In genomic region chr5:145925353-145925752, GRCh38 we compare ENCODE assay signal across 11 cellular contexts. TPM values are rescaled to one million over a fixed set of nuclear protein-coding genes. Genes with fewer than 3 reads are reported as not detected.
DNase-seq lines count a peak whose midpoint lies in the region; ATAC-seq, FAIRE-seq and TF ChIP-seq lines count a peak whose summit lies in the region.
"Had no signal": no experiment of that assay in that cellular context is flagged by ENCODE, and none has a peak within 500 bp of the region (broad histone marks: within the 10 kb centered on the region; RNA-seq: fewer than 3 reads in every experiment).

No MANE protein-coding gene starts in this region.

- H3K79me2 ChIP-seq in SK-N-SH (ENCODE audit: insufficient read depth), result no peaks in the 10 kb centered on the region

- no peaks in the 10 kb centered on the region for H4K20me1 ChIP-seq in SK-N-SH (ENCODE audit: insufficient read depth)

- H3K9me3 ChIP-seq in SK-N-SH (no peaks in the 10 kb centered on the region), skeletal muscle satellite cell (replicated peaks; ENCODE audit: low read length) (no peaks in the 10 kb centered on the region)

- H2AFZ ChIP-seq in SK-N-SH (ENCODE audit: low read depth), result peak overlapping the region; percentile 63; the same call in 1 of the 2 replicates

- H3F3A ChIP-seq in SK-N-SH (replicated peaks; ENCODE audit: insufficient read depth), result peaks cover 23% of the 10 kb centered on the region

- H3K9me2 ChIP-seq in SK-N-SH, result no peaks in the 10 kb centered on the region

- 0% methylated on average over 1 of the region's 1 CpG for whole genome bisulfite sequencing in SK-N-SH (ENCODE audit: low lambda C conversion rate)

- TF ChIP-seq CTCF in SK-N-SH (IDR thresholded peaks at IDR 0.05) (no peak), foreskin fibroblast (IDR thresholded peaks at IDR 0.05; ENCODE audit: low read depth, low read length) (no peak)

- TF ChIP-seq EP300 in SK-N-SH (IDR thresholded peaks at IDR 0.05; ENCODE audit: borderline replicate concordance in 1 of 2, low read depth in 1 of 2, low read length in 1 of 2), result peak in 1 of 2 experiments; percentile 65; a peak in 1 of 4 replicates

- CTCF ChIA-PET in SK-N-SH (lab: Yijun Ruan, JAX), result no interaction called here

- no peak for ATAC-seq in HG02840 (IDR thresholded peaks at IDR 0.05; ENCODE audit: low FRiP score, unreplicated experiment)
- ATAC-seq in HG03378 (IDR thresholded peaks at IDR 0.05; ENCODE audit: unreplicated experiment), result no peak

- no peaks in the 10 kb centered on the region for H3K36me3 ChIP-seq in SK-N-SH (replicated peaks in 1 of 2; ENCODE audit: control insufficient read depth in 1 of 2, insufficient read depth in 2 of 2, low read length in 1 of 2)
- H3K36me3 ChIP-seq in skeletal muscle satellite cell (ENCODE audit: insufficient read depth, low read length), result no peaks in the 10 kb centered on the region

- peak overlapping the region; percentile 71 to 77 for H3K27ac ChIP-seq in SK-N-SH (ENCODE audit: low read depth in 2 of 2, low read length in 1 of 2)

- TF ChIP-seq RAD21 in SK-N-SH (IDR thresholded peaks at IDR 0.05; ENCODE audit: low read length), result no peak

- peak overlapping the region; percentile 47; the same call in 1 of the 2 replicates for H3K9ac ChIP-seq in SK-N-SH
- peak overlapping the region; percentile 27 for H3K9ac ChIP-seq in skeletal muscle satellite cell (ENCODE audit: low read depth, low read length)

- TF ChIP-seq POLR2A in H54 (IDR thresholded peaks at IDR 0.05; ENCODE audit: low read depth, low read length), result no peak

- DNase-seq in H54 (ENCODE audit: insufficient read length, low spot score) (no peak), SK-N-SH (no peak), foreskin fibroblast (peak; percentile 80 to 85), NCI-H187 treated with DMSO at 0.1 percent for 48 hours (lab: John Stamatoyannopoulos, UW) (no peak), NCI-H187 (lab: John Stamatoyannopoulos, UW) (no peak)
- DNase-seq: activated T-cell treated with anti-CD3 and anti-CD28 coated beads, Interleukin-2, amount 50 U/mL, for 24 hours; naive B cell; NCI-H446 treated with DMSO at 0.1 percent for 48 hours had no signal

- peak; percentile 93 for FAIRE-seq in H54 (lab: Jason Lieb, UNC)

- POLR2A ChIA-PET in SK-N-SH (lab: Yijun Ruan, JAX), result no interaction called here

- no peak overlapping the region for H3K4me3 ChIP-seq in SK-N-SH (ENCODE audit: low read depth in 2 of 2, low read length in 1 of 2)
- H3K4me3 ChIP-seq in foreskin fibroblast (ENCODE audit: low read depth in 1 of 2, low read length in 2 of 2), result no peak overlapping the region
- no peak overlapping the region for H3K4me3 ChIP-seq in skeletal muscle satellite cell (ENCODE audit: low read length)

- H3K4me2 ChIP-seq in SK-N-SH (no peak overlapping the region), skeletal muscle satellite cell (ENCODE audit: low read length) (no peak overlapping the region)

- peaks cover 0 to 19% of the 10 kb centered on the region in 2 experiments; a peak in 3 of 4 replicates for H3K4me1 ChIP-seq in SK-N-SH (ENCODE audit: control insufficient read depth in 1 of 2, insufficient read depth in 2 of 2, low read depth in 1 of 2, low read length in 1 of 2)
- peaks cover 17% of the 10 kb centered on the region for H3K4me1 ChIP-seq in skeletal muscle satellite cell (ENCODE audit: control insufficient read depth, insufficient read depth, low read length)

- H3K27me3 ChIP-seq in SK-N-SH (ENCODE audit: insufficient read depth), result no peaks in the 10 kb centered on the region
- no peaks in the 10 kb centered on the region for H3K27me3 ChIP-seq in skeletal muscle satellite cell (ENCODE audit: control insufficient read depth, insufficient read depth, low read length)

TF ChIP-seq in SK-N-SH, 30 proteins besides CTCF, POLR2A, EP300 and RAD21:
- TF ChIP-seq YY1 (IDR thresholded peaks at IDR 0.05; ENCODE audit: low read depth) (no peak), POLR2AphosphoS5 (IDR thresholded peaks at IDR 0.05; ENCODE audit: low read depth, low read length) (peak; percentile 68), TAF1 (IDR thresholded peaks at IDR 0.05; ENCODE audit: borderline replicate concordance, low read depth, low read length) (no peak), NFIC (IDR thresholded peaks at IDR 0.05; ENCODE audit: borderline replicate concordance) (peak; percentile 40; the same call in 1 of the 2 replicates), JUND (IDR thresholded peaks at IDR 0.05) (peak; percentile 90), TCF12 (IDR thresholded peaks at IDR 0.05) (peak; percentile 80), FOSL2 (IDR thresholded peaks at IDR 0.05; ENCODE audit: borderline replicate concordance, low read depth) (peak; percentile 94), TEAD4 (IDR thresholded peaks at IDR 0.05; ENCODE audit: borderline replicate concordance, insufficient read depth) (peak; percentile 93), PBX3 (IDR thresholded peaks at IDR 0.05) (peak; percentile 77), MAX (IDR thresholded peaks at IDR 0.05; ENCODE audit: low read depth) (peak; percentile 45; the same call in 1 of the 2 replicates), NRF1 (IDR thresholded peaks at IDR 0.05; ENCODE audit: low read depth, low read length) (no peak), SIN3A (IDR thresholded peaks at IDR 0.05; ENCODE audit: borderline replicate concordance, low read depth, low read length) (0 out of 2 replicates have a peak, but pooled peaks have one; percentile 32), USF1 (IDR thresholded peaks at IDR 0.05; ENCODE audit: borderline replicate concordance, low read depth) (no peak)

RNA-seq across cellular contexts. Expression of gene SH3RF2, which starts 11.0 kb away (rescaled TPM):
- polyA plus RNA-seq in SK-N-SH (2012; rRNA removed), result 0.87 and 0.93 TPM in 2 replicates
- 0.36 and 0.47 TPM in 2 replicates for polyA plus RNA-seq in SK-N-SH (2012; cell fraction: cytosol; rRNA removed)
- polyA plus RNA-seq in SK-N-SH (2012; cell fraction: nucleus; rRNA removed), result 1.8 and 2.0 TPM in 2 replicates
- under 0.01 TPM in 2 replicates for total RNA-seq in skeletal muscle satellite cell (2012; rRNA removed)

RNA-seq across cellular contexts. Expression of gene GRXCR2, which starts 52.5 kb away (rescaled TPM):
- not detected in 2 replicates for polyA plus RNA-seq in SK-N-SH (2012; rRNA removed)
- polyA plus RNA-seq in SK-N-SH (2012; cell fraction: cytosol; rRNA removed), result not detected in 2 replicates
- polyA plus RNA-seq in SK-N-SH (2012; cell fraction: nucleus; rRNA removed), result not detected in 2 replicates
- not detected in 2 replicates for total RNA-seq in skeletal muscle satellite cell (2012; rRNA removed)

Comparison
In these comparisons a context has a peak if more than half of its experiments do, and no peak if none do; other contexts are left out.
1. DNase-seq: peak in foreskin fibroblast (2 of 2); none in H54 (single experiment), SK-N-SH (single experiment), NCI-H187 treated with DMSO at 0.1 percent for 48 hours (single experiment) and NCI-H187 (0 of 2).